In genomic region chr2:178530625-178531142, GRCh38 we compare ENCODE assay signal across 1 cellular context.
TF ChIP-seq lines count a peak whose summit lies in the region.

No MANE protein-coding gene starts in this region.

TF ChIP-seq in K562, 482 proteins besides CTCF, POLR2A, EP300 and RAD21 (continued from another document):
- no peak for TF ChIP-seq PATZ1 (CRISPR knock-in tag; IDR thresholded peaks at IDR 0.05; ENCODE audit: borderline replicate concordance)
- TF ChIP-seq, protein P1, sequence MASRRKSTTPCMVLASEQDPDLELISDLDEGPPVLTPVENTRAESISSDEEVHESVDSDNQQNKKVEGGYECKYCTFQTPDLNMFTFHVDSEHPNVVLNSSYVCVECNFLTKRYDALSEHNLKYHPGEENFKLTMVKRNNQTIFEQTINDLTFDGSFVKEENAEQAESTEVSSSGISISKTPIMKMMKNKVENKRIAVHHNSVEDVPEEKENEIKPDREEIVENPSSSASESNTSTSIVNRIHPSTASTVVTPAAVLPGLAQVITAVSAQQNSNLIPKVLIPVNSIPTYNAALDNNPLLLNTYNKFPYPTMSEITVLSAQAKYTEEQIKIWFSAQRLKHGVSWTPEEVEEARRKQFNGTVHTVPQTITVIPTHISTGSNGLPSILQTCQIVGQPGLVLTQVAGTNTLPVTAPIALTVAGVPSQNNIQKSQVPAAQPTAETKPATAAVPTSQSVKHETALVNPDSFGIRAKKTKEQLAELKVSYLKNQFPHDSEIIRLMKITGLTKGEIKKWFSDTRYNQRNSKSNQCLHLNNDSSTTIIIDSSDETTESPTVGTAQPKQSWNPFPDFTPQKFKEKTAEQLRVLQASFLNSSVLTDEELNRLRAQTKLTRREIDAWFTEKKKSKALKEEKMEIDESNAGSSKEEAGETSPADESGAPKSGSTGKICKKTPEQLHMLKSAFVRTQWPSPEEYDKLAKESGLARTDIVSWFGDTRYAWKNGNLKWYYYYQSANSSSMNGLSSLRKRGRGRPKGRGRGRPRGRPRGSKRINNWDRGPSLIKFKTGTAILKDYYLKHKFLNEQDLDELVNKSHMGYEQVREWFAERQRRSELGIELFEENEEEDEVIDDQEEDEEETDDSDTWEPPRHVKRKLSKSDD (conservative IDR thresholded peaks at IDR 0.05; ENCODE audit: low read length) = no peak
- TF ChIP-seq BRD4 (IDR thresholded peaks at IDR 0.05) = no peak
- no peak for TF ChIP-seq YY1 (IDR thresholded peaks at IDR 0.05; ENCODE audit: borderline replicate concordance in 1 of 3, control insufficient read depth in 1 of 3, extremely low read depth in 1 of 3, insufficient read depth in 3 of 3, insufficient read length in 1 of 3, insufficient replicate concordance in 2 of 3, low read depth in 1 of 3, low read length in 2 of 3)
- no peak for TF ChIP-seq IRF1 (CRISPR knock-in tag; IDR thresholded peaks at IDR 0.05; ENCODE audit: borderline replicate concordance)
